ENCODE assay signal across 1 cellular context in the genomic region with DNA sequence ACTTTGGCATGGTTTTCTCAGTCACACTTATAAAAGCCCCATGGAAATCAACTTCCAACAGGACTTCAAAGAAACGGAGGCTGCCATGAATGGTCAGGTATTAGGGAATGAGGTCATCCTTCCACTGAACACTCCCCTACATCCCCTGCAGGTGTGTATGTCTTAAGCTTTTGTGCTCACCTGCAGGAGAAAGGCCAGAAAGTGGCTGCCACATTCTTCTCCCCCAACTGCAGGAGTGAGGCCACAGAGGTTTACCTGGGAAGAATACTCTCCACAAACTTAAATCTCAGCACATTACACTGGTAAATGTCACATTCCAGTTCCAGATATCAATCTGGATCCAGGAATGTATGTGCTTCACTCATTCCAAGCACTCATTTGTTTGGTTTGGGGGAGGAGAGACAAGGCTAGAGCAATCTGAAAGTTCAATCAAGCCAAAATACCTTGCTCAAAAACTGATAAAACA.
TF ChIP-seq lines count a peak whose summit lies in the region.

No MANE protein-coding gene starts in this region.

TF ChIP-seq in GM23338, 12 proteins besides CTCF, POLR2A, EP300 and RAD21 (continued from another document):
- TF ChIP-seq, protein P1, sequence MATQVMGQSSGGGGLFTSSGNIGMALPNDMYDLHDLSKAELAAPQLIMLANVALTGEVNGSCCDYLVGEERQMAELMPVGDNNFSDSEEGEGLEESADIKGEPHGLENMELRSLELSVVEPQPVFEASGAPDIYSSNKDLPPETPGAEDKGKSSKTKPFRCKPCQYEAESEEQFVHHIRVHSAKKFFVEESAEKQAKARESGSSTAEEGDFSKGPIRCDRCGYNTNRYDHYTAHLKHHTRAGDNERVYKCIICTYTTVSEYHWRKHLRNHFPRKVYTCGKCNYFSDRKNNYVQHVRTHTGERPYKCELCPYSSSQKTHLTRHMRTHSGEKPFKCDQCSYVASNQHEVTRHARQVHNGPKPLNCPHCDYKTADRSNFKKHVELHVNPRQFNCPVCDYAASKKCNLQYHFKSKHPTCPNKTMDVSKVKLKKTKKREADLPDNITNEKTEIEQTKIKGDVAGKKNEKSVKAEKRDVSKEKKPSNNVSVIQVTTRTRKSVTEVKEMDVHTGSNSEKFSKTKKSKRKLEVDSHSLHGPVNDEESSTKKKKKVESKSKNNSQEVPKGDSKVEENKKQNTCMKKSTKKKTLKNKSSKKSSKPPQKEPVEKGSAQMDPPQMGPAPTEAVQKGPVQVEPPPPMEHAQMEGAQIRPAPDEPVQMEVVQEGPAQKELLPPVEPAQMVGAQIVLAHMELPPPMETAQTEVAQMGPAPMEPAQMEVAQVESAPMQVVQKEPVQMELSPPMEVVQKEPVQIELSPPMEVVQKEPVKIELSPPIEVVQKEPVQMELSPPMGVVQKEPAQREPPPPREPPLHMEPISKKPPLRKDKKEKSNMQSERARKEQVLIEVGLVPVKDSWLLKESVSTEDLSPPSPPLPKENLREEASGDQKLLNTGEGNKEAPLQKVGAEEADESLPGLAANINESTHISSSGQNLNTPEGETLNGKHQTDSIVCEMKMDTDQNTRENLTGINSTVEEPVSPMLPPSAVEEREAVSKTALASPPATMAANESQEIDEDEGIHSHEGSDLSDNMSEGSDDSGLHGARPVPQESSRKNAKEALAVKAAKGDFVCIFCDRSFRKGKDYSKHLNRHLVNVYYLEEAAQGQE (IDR thresholded peaks at IDR 0.05; ENCODE audit: unreplicated experiment): no peak
- TF ChIP-seq EZH2phosphoT487 (IDR thresholded peaks at IDR 0.05; ENCODE audit: unreplicated experiment): no peak
- TF ChIP-seq NANOG (IDR thresholded peaks at IDR 0.05; ENCODE audit: borderline replicate concordance): no peak
TF ChIP-seq in GM23338: peak in this region for 0.
